1 cellular context compared by ENCODE assay signal in genomic region chr16:72664122-72664479, GRCh38.
TF ChIP-seq lines count a peak whose summit lies in the region.

No MANE protein-coding gene starts in this region.

TF ChIP-seq in HepG2, 621 proteins besides CTCF, POLR2A, EP300 and RAD21 (continued from another document):
- TF ChIP-seq ZBTB34 (CRISPR knock-in tag; IDR thresholded peaks at IDR 0.05): no peak
- no peak for TF ChIP-seq HNRNPH1 (optimal IDR thresholded peaks at IDR 0.05; ENCODE audit: low read depth, low read length)
- no peak for TF ChIP-seq YY1 (IDR thresholded peaks at IDR 0.05; ENCODE audit: insufficient read depth, insufficient replicate concordance, low read depth, low read length)
- no peak for TF ChIP-seq ZNF773 (CRISPR knock-in tag; IDR thresholded peaks at IDR 0.05; ENCODE audit: borderline replicate concordance)
- TF ChIP-seq ZNF34 (CRISPR knock-in tag; IDR thresholded peaks at IDR 0.05; ENCODE audit: borderline replicate concordance): 0 out of 2 replicates have a peak, but pooled peaks have one; percentile 58
- TF ChIP-seq SPEN (CRISPR knock-in tag; IDR thresholded peaks at IDR 0.05; ENCODE audit: low read depth): peak; percentile 12; the same call in 1 of the 2 replicates
- TF ChIP-seq PHF5A (CRISPR knock-in tag; IDR thresholded peaks at IDR 0.05; ENCODE audit: low read depth, unreplicated experiment): no peak
- TF ChIP-seq ZNF879 (CRISPR knock-in tag; IDR thresholded peaks at IDR 0.05): peak; percentile 41; the same call in 1 of the 2 replicates
- TF ChIP-seq, protein P1, sequence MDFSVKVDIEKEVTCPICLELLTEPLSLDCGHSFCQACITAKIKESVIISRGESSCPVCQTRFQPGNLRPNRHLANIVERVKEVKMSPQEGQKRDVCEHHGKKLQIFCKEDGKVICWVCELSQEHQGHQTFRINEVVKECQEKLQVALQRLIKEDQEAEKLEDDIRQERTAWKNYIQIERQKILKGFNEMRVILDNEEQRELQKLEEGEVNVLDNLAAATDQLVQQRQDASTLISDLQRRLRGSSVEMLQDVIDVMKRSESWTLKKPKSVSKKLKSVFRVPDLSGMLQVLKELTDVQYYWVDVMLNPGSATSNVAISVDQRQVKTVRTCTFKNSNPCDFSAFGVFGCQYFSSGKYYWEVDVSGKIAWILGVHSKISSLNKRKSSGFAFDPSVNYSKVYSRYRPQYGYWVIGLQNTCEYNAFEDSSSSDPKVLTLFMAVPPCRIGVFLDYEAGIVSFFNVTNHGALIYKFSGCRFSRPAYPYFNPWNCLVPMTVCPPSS (IDR thresholded peaks at IDR 0.05): no peak
- no peak for TF ChIP-seq HIVEP1 (CRISPR knock-in tag; IDR thresholded peaks at IDR 0.05)
- no peak for TF ChIP-seq ZNF446 (CRISPR knock-in tag; IDR thresholded peaks at IDR 0.05)
- TF ChIP-seq ZFY (CRISPR knock-in tag; IDR thresholded peaks at IDR 0.05): no peak
- no peak for TF ChIP-seq HCFC1 (IDR thresholded peaks at IDR 0.05; ENCODE audit: low read depth, low read length)
- TF ChIP-seq CREB1 (IDR thresholded peaks at IDR 0.05): peak; percentile 60; the same call in 1 of the 2 replicates
- no peak for TF ChIP-seq CREB1 (CRISPR knock-in tag; IDR thresholded peaks at IDR 0.05)
- no peak for TF ChIP-seq CC2D1A (CRISPR knock-in tag; IDR thresholded peaks at IDR 0.05)
- TF ChIP-seq KLF6 (CRISPR knock-in tag; IDR thresholded peaks at IDR 0.05): no peak
- TF ChIP-seq ZNF543 (CRISPR knock-in tag; IDR thresholded peaks at IDR 0.05): 0 out of 2 replicates have a peak, but pooled peaks have one; percentile 19
- TF ChIP-seq, protein P2, sequence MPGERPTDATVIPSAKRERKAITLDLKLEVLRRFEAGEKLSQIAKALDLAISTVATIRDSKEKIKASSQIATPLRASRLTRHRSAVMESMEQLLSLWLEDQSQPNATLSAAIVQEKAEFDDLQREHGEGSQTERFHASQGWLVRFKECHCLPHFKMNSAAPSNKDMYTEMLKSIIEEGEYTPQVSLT (CRISPR knock-in tag; IDR thresholded peaks at IDR 0.05; ENCODE audit: borderline replicate concordance, low read depth): 0 out of 2 replicates have a peak, but pooled peaks have one; percentile 48
- TF ChIP-seq, protein P3, sequence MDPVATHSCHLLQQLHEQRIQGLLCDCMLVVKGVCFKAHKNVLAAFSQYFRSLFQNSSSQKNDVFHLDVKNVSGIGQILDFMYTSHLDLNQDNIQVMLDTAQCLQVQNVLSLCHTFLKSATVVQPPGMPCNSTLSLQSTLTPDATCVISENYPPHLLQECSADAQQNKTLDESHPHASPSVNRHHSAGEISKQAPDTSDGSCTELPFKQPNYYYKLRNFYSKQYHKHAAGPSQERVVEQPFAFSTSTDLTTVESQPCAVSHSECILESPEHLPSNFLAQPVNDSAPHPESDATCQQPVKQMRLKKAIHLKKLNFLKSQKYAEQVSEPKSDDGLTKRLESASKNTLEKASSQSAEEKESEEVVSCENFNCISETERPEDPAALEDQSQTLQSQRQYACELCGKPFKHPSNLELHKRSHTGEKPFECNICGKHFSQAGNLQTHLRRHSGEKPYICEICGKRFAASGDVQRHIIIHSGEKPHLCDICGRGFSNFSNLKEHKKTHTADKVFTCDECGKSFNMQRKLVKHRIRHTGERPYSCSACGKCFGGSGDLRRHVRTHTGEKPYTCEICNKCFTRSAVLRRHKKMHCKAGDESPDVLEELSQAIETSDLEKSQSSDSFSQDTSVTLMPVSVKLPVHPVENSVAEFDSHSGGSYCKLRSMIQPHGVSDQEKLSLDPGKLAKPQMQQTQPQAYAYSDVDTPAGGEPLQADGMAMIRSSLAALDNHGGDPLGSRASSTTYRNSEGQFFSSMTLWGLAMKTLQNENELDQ (CRISPR knock-in tag; IDR thresholded peaks at IDR 0.05; ENCODE audit: borderline replicate concordance): no peak
- no peak for TF ChIP-seq PRMT3 (CRISPR knock-in tag; IDR thresholded peaks at IDR 0.05; ENCODE audit: borderline replicate concordance, low read depth)
- no peak for TF ChIP-seq ZNF75D (CRISPR knock-in tag; IDR thresholded peaks at IDR 0.05; ENCODE audit: borderline replicate concordance)
- no peak for TF ChIP-seq MIXL1 (CRISPR knock-in tag; IDR thresholded peaks at IDR 0.05)
- TF ChIP-seq, protein P4, sequence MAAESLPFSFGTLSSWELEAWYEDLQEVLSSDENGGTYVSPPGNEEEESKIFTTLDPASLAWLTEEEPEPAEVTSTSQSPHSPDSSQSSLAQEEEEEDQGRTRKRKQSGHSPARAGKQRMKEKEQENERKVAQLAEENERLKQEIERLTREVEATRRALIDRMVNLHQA (CRISPR knock-in tag; IDR thresholded peaks at IDR 0.05): no peak
- no peak for TF ChIP-seq THAP11 (CRISPR knock-in tag; IDR thresholded peaks at IDR 0.05)
- 0 out of 2 replicates have a peak, but pooled peaks have one; percentile 71 for TF ChIP-seq ZNF383 (CRISPR knock-in tag; IDR thresholded peaks at IDR 0.05; ENCODE audit: borderline replicate concordance)
- no peak for TF ChIP-seq ZNF589 (CRISPR knock-in tag; conservative IDR thresholded peaks at IDR 0.05)
- TF ChIP-seq, protein P5, sequence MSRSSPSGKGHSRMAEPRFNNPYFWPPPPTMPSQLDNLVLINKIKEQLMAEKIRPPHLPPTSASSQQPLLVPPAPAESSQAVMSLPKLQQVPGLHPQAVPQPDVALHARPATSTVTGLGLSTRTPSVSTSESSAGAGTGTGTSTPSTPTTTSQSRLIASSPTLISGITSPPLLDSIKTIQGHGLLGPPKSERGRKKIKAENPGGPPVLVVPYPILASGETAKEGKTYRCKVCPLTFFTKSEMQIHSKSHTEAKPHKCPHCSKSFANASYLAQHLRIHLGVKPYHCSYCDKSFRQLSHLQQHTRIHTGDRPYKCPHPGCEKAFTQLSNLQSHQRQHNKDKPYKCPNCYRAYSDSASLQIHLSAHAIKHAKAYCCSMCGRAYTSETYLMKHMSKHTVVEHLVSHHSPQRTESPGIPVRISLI (CRISPR knock-in tag; IDR thresholded peaks at IDR 0.05; ENCODE audit: borderline replicate concordance): no peak
